ENCODE assay signal across 8 cellular contexts in the genomic region with DNA sequence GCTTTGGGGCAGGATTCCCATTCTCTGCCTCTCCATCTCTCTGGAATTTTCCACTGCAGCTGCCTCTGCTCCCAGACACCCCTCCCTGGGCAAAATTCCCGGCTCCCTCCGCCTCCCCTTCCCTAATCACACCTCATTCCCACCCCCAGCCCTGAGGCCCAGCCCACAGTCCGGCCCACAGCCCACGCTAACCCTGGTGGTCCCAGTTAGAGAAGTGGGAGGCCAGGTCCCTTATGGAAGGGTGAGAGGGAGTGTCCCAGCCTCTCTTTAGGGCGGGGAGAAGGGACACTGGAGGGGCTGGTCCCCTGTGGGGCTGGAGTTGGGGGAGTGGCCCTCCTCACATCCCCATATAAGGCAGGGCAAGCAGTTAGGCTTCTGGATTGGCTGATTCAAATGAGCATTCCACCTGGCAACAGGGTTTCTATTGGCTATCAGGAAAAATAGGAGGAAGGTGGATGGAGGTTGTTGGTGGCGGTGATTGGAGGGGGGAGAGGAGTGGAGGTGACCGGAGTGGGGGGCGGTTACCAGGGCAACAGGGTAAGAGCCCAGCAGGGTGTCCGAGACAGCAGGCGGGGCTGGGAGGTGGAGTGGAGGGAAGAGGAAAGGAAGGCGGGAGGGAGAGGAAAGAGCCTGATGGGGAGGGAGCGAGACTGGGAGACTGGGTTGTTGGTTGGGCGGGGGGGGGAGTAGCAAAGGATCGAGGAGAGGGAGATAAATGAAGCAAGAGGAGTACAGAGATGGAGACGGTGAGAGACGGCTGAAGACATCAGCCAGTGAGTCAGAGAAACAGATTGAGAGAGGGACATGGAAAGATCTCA. TPM values are rescaled to one million over a fixed set of nuclear protein-coding genes. Genes with fewer than 3 reads are reported as not detected.
DNase-seq lines count a peak whose midpoint lies in the region; ATAC-seq and TF ChIP-seq lines count a peak whose summit lies in the region.

No MANE protein-coding gene starts in this region.

- H3K36me3 Mint-ChIP-seq in activated CD8-positive, alpha-beta T cell treated with anti-CD3 and anti-CD28 coated beads, Interleukin-2, amount 10 ng/mL, durations not matched to agents 7 days and 5 days (ENCODE audit: low read depth), result no peaks in the 10 kb centered on the region

- H3K9me3 Mint-ChIP-seq in activated CD8-positive, alpha-beta T cell treated with anti-CD3 and anti-CD28 coated beads, Interleukin-2, amount 10 ng/mL, durations not matched to agents 7 days and 5 days (ENCODE audit: insufficient read depth), result no peaks in the 10 kb centered on the region

- H3K36me3 ChIP-seq in mucosa of stomach (ENCODE audit: control insufficient read depth, insufficient read depth, low read length), result no peaks in the 10 kb centered on the region
- H3K36me3 ChIP-seq in transverse colon, result no peaks in the 10 kb centered on the region

- POLR2A ChIA-PET in activated CD8-positive, alpha-beta T cell treated with anti-CD3 and anti-CD28 coated beads, Interleukin-2, amount 10 ng/mL, durations not matched to agents 7 days and 5 days (lab: Charles Lee), result interaction anchor here (1.0 to 4.4 kb wide), 4 partner anchors 10 to 40 kb away, joined by 3 to 35 read pairs (median 8); a partner anchor contains a TSS

- H3K9ac ChIP-seq in mucosa of stomach (ENCODE audit: low read length), result peak overlapping the region; percentile 65

- CTCF ChIA-PET in activated CD8-positive, alpha-beta T cell treated with anti-CD3 and anti-CD28 coated beads, Interleukin-2, amount 10 ng/mL, durations not matched to agents 7 days and 5 days (lab: Charles Lee), result interaction anchor here (2.5 to 20.8 kb wide), 4 partner anchors 7 to 17 kb away, joined by 21 to 378 read pairs (median 269); a partner anchor contains a TSS

- ATAC-seq in GM19463 (IDR thresholded peaks at IDR 0.05; ENCODE audit: unreplicated experiment) (peak; percentile 81), HG03521 (IDR thresholded peaks at IDR 0.05; ENCODE audit: unreplicated experiment) (peak; percentile 74)
- peak; percentile 67 for ATAC-seq in activated CD8-positive, alpha-beta T cell treated with anti-CD3 and anti-CD28 coated beads, Interleukin-2, amount 10 ng/mL, durations not matched to agents 7 days and 5 days

- no peak for TF ChIP-seq EP300 in transverse colon (IDR thresholded peaks at IDR 0.05; ENCODE audit: low read depth)

- H3K4me1 ChIP-seq in mucosa of stomach (ENCODE audit: control insufficient read depth, insufficient read depth, low read length) (peaks cover 54% of the 10 kb centered on the region), transverse colon (peaks cover 17 to 50% (median 41%) of the 10 kb centered on the region in 4 donors)

- peaks cover 43% of the 10 kb centered on the region for H3K27me3 Mint-ChIP-seq in activated CD8-positive, alpha-beta T cell treated with anti-CD3 and anti-CD28 coated beads, Interleukin-2, amount 10 ng/mL, durations not matched to agents 7 days and 5 days (ENCODE audit: low read depth)

- WGBS in transverse colon (ENCODE audit: low coverage in 1 of 2), 2 donors, result 3 to 10% methylated on average over 12 to 15 of the region's 16 CpGs

- in situ Hi-C loops in transverse colon (cut with MboI; ENCODE audit: low pct_ligation_motif_present in 1 of 4, low pct_unique_long_range_greater_than_20kb in 1 of 4, low sequenced_read_pairs in 3 of 4), result no loop called here

- H3K4me3 Mint-ChIP-seq in activated CD8-positive, alpha-beta T cell treated with anti-CD3 and anti-CD28 coated beads, Interleukin-2, amount 10 ng/mL, durations not matched to agents 7 days and 5 days, result peak overlapping the region; percentile 19

- H3K27me3 ChIP-seq in mucosa of stomach (ENCODE audit: control insufficient read depth, insufficient read depth, low read length), result no peaks in the 10 kb centered on the region
- no peaks in the 10 kb centered on the region for H3K27me3 ChIP-seq in transverse colon

- peaks cover 43% of the 10 kb centered on the region for H3K4me1 Mint-ChIP-seq in activated CD8-positive, alpha-beta T cell treated with anti-CD3 and anti-CD28 coated beads, Interleukin-2, amount 10 ng/mL, durations not matched to agents 7 days and 5 days (ENCODE audit: low read depth)

- H3K4me3 ChIP-seq in mucosa of stomach (ENCODE audit: low read length), result peak overlapping the region; percentile 25
- H3K4me3 ChIP-seq in transverse colon, result peak overlapping the region in 1 of 4 donors; percentile 32

- no peak for TF ChIP-seq CTCF in transverse colon (IDR thresholded peaks at IDR 0.05)

- TF ChIP-seq POLR2A in transverse colon (IDR thresholded peaks at IDR 0.05), result no peak

- DNase-seq in DMS114 treated with DMSO at 0.1 percent for 48 hours (lab: John Stamatoyannopoulos, UW; ENCODE audit: unreplicated experiment) (peak; percentile 97), NCI-H524 treated with DMSO at 0.1 percent for 48 hours (lab: John Stamatoyannopoulos, UW) (peak; percentile 97), fibroblast of gingiva (ENCODE audit: low read depth) (peak; percentile 98), transverse colon (peak; percentile 89)
- peak; percentile 75 for DNase-seq in activated CD8-positive, alpha-beta T cell treated with anti-CD3 and anti-CD28 coated beads, Interleukin-2, amount 10 ng/mL, durations not matched to agents 7 days and 5 days

- peak overlapping the region; percentile 23 for H3K27ac Mint-ChIP-seq in activated CD8-positive, alpha-beta T cell treated with anti-CD3 and anti-CD28 coated beads, Interleukin-2, amount 10 ng/mL, durations not matched to agents 7 days and 5 days

- intact Hi-C loops in transverse colon (cut with DNase I; ENCODE audit: low total_unique reads), result no loop called here

- H3K9me3 ChIP-seq in mucosa of stomach (ENCODE audit: control insufficient read depth, low read length) (no peaks in the 10 kb centered on the region), transverse colon (no peaks in the 10 kb centered on the region)

- H3K27ac ChIP-seq in transverse colon, result peak overlapping the region; percentile 92 to 94 (median 93)

RNA-seq across cellular contexts. Expression of a gene that starts 1.9 kb away (rescaled TPM):
- 10 to 100 TPM; 42.9 to 47.4 TPM for total RNA-seq in activated CD8-positive, alpha-beta T cell treated with anti-CD3 and anti-CD28 coated beads, Interleukin-2, amount 10 ng/mL, durations not matched to agents 7 days and 5 days
- 100 to 1,000 TPM in 1 of 4 donors, 10 to 100 TPM in 3; 64.0 to 124 (median 83.9) TPM for total RNA-seq in transverse colon

RNA-seq across cellular contexts. Expression of a gene that starts 8.1 kb away (rescaled TPM):
- total RNA-seq in activated CD8-positive, alpha-beta T cell treated with anti-CD3 and anti-CD28 coated beads, Interleukin-2, amount 10 ng/mL, durations not matched to agents 7 days and 5 days, result 10 to 100 TPM; 43.0 to 45.2 TPM
- total RNA-seq in transverse colon, result 1 to 10 TPM in 1 of 4 donors, under 1 TPM in 1, not detected in 2; 0.68 to 1.4 TPM

RNA-seq across cellular contexts. Expression of a gene that starts 11.3 kb away (rescaled TPM):
- 100 to 1,000 TPM; 109 to 113 TPM for total RNA-seq in activated CD8-positive, alpha-beta T cell treated with anti-CD3 and anti-CD28 coated beads, Interleukin-2, amount 10 ng/mL, durations not matched to agents 7 days and 5 days
- 100 to 1,000 TPM; 100 to 360 (median 164) TPM for total RNA-seq in transverse colon

RNA-seq across cellular contexts. Expression of a gene that starts 25.1 kb away (rescaled TPM):
- 1 to 10 TPM in 1 of 2 experiments, under 1 TPM in 1; 0.90 to 1.6 TPM for total RNA-seq in activated CD8-positive, alpha-beta T cell treated with anti-CD3 and anti-CD28 coated beads, Interleukin-2, amount 10 ng/mL, durations not matched to agents 7 days and 5 days
- total RNA-seq in transverse colon, result 1 to 10 TPM in 3 of 4 donors, under 1 TPM in 1; 1.00 to 7.9 (median 2.8) TPM

RNA-seq across cellular contexts. Expression of a gene that starts 40.4 kb away (rescaled TPM):
- total RNA-seq in activated CD8-positive, alpha-beta T cell treated with anti-CD3 and anti-CD28 coated beads, Interleukin-2, amount 10 ng/mL, durations not matched to agents 7 days and 5 days, result 10 to 100 TPM; 26.9 to 29.7 TPM
- total RNA-seq in transverse colon, result 10 to 100 TPM; 13.1 to 44.9 (median 36.9) TPM

Comparison
In these comparisons a context has a peak if more than half of its experiments do, and no peak if none do; other contexts are left out.
1. RNA of a gene that starts 8.1 kb away (total RNA-seq): 43.0 to 45.2 TPM in activated CD8-positive, alpha-beta T cell treated with anti-CD3 and anti-CD28 coated beads, Interleukin-2, amount 10 ng/mL, durations not matched to agents 7 days and 5 days; 0.68 to 1.4 TPM in transverse colon; every median in the first group is over 10 times any median in the second.
2. Peak in every context shown above with its lines, with median percentiles within 50 percentile points of each other: DNase-seq and ATAC-seq.